ENCODE assay signal across 1 cellular context in the genomic region with DNA sequence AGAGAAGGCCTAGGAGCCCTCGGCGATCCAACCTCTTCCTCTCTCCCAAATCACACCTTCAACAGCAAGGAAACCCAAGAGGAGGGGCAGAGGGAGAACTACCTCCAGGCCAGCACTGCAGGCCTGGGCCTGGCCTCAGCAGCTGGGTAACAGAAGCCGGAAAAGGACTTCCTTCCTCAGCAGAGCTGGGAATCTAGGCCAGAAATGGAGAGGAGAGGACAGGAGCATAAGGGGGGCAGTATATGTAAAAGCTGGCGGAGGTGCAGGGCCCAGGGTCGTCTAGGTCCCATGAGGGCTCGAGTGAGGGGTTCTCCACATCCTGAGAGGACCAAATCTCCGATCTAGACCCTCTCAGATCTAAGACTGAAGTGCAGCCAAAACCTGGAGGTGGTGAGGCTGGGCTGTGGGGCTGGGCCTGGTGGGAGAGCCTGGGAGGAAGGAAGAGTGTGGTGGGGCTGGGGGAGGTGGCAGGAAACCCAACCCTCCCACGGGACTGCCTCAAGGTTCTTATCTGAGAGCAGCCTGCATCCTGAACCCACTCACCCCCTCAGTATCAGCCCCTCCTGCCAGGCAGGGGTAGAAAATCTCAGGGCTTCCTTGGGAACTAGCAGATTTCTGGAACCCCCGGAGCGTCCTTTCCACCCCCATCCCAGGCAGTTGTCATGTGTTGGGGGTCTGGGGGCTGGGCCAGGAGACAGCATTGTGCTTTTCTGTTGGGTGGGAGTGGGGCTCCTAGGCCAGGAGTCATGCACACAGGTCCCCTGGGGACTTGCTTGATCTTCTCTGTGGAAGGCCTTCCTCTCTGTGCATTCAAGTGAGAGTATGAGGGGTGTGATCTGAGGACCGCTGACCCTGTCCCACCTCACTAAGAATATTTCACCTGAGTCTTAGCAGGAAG.
TF ChIP-seq lines count a peak whose summit lies in the region.

No MANE protein-coding gene starts in this region.

TF ChIP-seq in SK-N-SH, 30 proteins besides CTCF, POLR2A, EP300 and RAD21 (continued from another document):
- TF ChIP-seq, protein P1, sequence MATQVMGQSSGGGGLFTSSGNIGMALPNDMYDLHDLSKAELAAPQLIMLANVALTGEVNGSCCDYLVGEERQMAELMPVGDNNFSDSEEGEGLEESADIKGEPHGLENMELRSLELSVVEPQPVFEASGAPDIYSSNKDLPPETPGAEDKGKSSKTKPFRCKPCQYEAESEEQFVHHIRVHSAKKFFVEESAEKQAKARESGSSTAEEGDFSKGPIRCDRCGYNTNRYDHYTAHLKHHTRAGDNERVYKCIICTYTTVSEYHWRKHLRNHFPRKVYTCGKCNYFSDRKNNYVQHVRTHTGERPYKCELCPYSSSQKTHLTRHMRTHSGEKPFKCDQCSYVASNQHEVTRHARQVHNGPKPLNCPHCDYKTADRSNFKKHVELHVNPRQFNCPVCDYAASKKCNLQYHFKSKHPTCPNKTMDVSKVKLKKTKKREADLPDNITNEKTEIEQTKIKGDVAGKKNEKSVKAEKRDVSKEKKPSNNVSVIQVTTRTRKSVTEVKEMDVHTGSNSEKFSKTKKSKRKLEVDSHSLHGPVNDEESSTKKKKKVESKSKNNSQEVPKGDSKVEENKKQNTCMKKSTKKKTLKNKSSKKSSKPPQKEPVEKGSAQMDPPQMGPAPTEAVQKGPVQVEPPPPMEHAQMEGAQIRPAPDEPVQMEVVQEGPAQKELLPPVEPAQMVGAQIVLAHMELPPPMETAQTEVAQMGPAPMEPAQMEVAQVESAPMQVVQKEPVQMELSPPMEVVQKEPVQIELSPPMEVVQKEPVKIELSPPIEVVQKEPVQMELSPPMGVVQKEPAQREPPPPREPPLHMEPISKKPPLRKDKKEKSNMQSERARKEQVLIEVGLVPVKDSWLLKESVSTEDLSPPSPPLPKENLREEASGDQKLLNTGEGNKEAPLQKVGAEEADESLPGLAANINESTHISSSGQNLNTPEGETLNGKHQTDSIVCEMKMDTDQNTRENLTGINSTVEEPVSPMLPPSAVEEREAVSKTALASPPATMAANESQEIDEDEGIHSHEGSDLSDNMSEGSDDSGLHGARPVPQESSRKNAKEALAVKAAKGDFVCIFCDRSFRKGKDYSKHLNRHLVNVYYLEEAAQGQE (IDR thresholded peaks at IDR 0.05; ENCODE audit: low read depth, low read length): no peak
- no peak for TF ChIP-seq SIN3A (IDR thresholded peaks at IDR 0.05; ENCODE audit: borderline replicate concordance, low read depth, low read length)
- TF ChIP-seq, protein P2, sequence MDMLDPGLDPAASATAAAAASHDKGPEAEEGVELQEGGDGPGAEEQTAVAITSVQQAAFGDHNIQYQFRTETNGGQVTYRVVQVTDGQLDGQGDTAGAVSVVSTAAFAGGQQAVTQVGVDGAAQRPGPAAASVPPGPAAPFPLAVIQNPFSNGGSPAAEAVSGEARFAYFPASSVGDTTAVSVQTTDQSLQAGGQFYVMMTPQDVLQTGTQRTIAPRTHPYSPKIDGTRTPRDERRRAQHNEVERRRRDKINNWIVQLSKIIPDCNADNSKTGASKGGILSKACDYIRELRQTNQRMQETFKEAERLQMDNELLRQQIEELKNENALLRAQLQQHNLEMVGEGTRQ (IDR thresholded peaks at IDR 0.05; ENCODE audit: borderline replicate concordance, low read depth, low read length): no peak
- no peak for TF ChIP-seq GATA2 (CRISPR knock-in tag; IDR thresholded peaks at IDR 0.05)
- no peak for TF ChIP-seq MXI1 (IDR thresholded peaks at IDR 0.05; ENCODE audit: low read depth, low read length)
- no peak for TF ChIP-seq CHD2 (IDR thresholded peaks at IDR 0.05; ENCODE audit: low read length, partially characterized antibody)
- TF ChIP-seq, protein P3, sequence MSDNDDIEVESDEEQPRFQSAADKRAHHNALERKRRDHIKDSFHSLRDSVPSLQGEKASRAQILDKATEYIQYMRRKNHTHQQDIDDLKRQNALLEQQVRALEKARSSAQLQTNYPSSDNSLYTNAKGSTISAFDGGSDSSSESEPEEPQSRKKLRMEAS (IDR thresholded peaks at IDR 0.05; ENCODE audit: low read depth): no peak
- TF ChIP-seq, protein P4, sequence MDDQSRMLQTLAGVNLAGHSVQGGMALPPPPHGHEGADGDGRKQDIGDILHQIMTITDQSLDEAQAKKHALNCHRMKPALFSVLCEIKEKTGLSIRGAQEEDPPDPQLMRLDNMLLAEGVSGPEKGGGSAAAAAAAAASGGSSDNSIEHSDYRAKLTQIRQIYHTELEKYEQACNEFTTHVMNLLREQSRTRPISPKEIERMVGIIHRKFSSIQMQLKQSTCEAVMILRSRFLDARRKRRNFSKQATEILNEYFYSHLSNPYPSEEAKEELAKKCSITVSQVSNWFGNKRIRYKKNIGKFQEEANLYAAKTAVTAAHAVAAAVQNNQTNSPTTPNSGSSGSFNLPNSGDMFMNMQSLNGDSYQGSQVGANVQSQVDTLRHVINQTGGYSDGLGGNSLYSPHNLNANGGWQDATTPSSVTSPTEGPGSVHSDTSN (IDR thresholded peaks at IDR 0.05): no peak
- TF ChIP-seq, protein P5, sequence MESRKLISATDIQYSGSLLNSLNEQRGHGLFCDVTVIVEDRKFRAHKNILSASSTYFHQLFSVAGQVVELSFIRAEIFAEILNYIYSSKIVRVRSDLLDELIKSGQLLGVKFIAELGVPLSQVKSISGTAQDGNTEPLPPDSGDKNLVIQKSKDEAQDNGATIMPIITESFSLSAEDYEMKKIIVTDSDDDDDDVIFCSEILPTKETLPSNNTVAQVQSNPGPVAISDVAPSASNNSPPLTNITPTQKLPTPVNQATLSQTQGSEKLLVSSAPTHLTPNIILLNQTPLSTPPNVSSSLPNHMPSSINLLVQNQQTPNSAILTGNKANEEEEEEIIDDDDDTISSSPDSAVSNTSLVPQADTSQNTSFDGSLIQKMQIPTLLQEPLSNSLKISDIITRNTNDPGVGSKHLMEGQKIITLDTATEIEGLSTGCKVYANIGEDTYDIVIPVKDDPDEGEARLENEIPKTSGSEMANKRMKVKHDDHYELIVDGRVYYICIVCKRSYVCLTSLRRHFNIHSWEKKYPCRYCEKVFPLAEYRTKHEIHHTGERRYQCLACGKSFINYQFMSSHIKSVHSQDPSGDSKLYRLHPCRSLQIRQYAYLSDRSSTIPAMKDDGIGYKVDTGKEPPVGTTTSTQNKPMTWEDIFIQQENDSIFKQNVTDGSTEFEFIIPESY (IDR thresholded peaks at IDR 0.05; ENCODE audit: borderline replicate concordance, low read depth): no peak
